22 cellular contexts compared by ENCODE assay signal in genomic region chr2:63738019-63738418, GRCh38.
A peak's percentile ranks its signal among the peaks of the same experiment; 100 is the strongest.
DNase-seq lines count a peak whose midpoint lies in the region; ATAC-seq, FAIRE-seq and TF ChIP-seq lines count a peak whose summit lies in the region.
"Had no signal": no experiment of that assay in that cellular context is flagged by ENCODE, and none has a peak within 500 bp of the region (broad histone marks: within the 10 kb centered on the region; RNA-seq: fewer than 3 reads in every experiment).

No MANE protein-coding gene starts in this region.

- CTCF ChIA-PET in HepG2 (lab: Yijun Ruan, JAX; ENCODE audit: low intra/inter-chr PET ratio, low total read pairs): no interaction called here

- POLR2A ChIA-PET in HepG2 (lab: Yijun Ruan, JAX): interaction anchor here (1.2 to 5.5 kb wide), 2 partner anchors 104 to 133 kb away, joined by 3 to 73 read pairs; partner anchors contain the start of gene UGP2

- in situ Hi-C loops in HepG2 (cut with HindIII; ENCODE audit: extremely low pct_ligation_motif_present, low pct_unique_long_range_greater_than_20kb): no loop called here

- H3K36me3 ChIP-seq in astrocyte (ENCODE audit: insufficient read depth, low read length) (no peaks in the 10 kb centered on the region), HepG2 (replicated peaks in 1 of 2; ENCODE audit: control insufficient read depth in 1 of 2, insufficient read depth in 2 of 2, low read length in 2 of 2) (no peaks in the 10 kb centered on the region), suprapubic skin (no peaks in the 10 kb centered on the region)
- H3K36me3 ChIP-seq: colonic mucosa had no signal

- H3K27me3 Mint-ChIP-seq in astrocyte (ENCODE audit: low read depth, unreplicated experiment): no peaks in the 10 kb centered on the region

- TF ChIP-seq POLR2A in HepG2 (IDR thresholded peaks at IDR 0.05; ENCODE audit: insufficient read depth in 1 of 2, low read depth in 2 of 2, low read length in 2 of 2) (no peak), suprapubic skin (IDR thresholded peaks at IDR 0.05) (no peak)

- H2AFZ ChIP-seq in astrocyte (ENCODE audit: low read depth, low read length) (no peak overlapping the region), HepG2 (ENCODE audit: low read length) (no peak overlapping the region)

- H3K4me1 ChIP-seq in astrocyte (ENCODE audit: insufficient read depth, low read length): peaks cover 25% of the 10 kb centered on the region
- H3K4me1 ChIP-seq in HepG2 (ENCODE audit: insufficient read depth, low read length): peaks cover 81% of the 10 kb centered on the region
- H3K4me1 ChIP-seq in suprapubic skin: peaks cover 30% of the 10 kb centered on the region
- H3K4me1 ChIP-seq: colonic mucosa had no signal

- H3K4me2 ChIP-seq in astrocyte (ENCODE audit: low read length) (no peak overlapping the region), HepG2 (ENCODE audit: low read depth, low read length) (peak overlapping the region; percentile 49; the same call in 1 of the 2 replicates)

- BruUV-seq in HepG2 (replicated peaks; lab: Mats Ljungman, UMichigan): no TSS peak

- no peaks in the 10 kb centered on the region for H3K9me3 Mint-ChIP-seq in astrocyte (ENCODE audit: unreplicated experiment)
- H3K9me3 Mint-ChIP-seq: H9; T-helper 2 cell treated with Interferon-gamma antibody and Interleukin-4, amounts not matched to agents 5 μg/mL and 100 μg/mL, for 36 hours had no signal

- intact Hi-C loops in HepG2 (cut with micrococcal nuclease; ENCODE audit: unreplicated experiment): loop anchor here (10.0 kb wide), 1 partner anchor 417 kb away; no protein-coding TSS in a partner anchor

- no peak for TF ChIP-seq CTCF in astrocyte (IDR thresholded peaks at IDR 0.05; ENCODE audit: insufficient read depth, low read depth, low read length)
- no peak for TF ChIP-seq CTCF in HepG2 (CRISPR knock-in tag; IDR thresholded peaks at IDR 0.05)
- no peak for TF ChIP-seq CTCF in suprapubic skin (IDR thresholded peaks at IDR 0.05)

- peaks cover 54% of the 10 kb centered on the region for H3K4me1 Mint-ChIP-seq in astrocyte (ENCODE audit: low read depth, unreplicated experiment)

- no peak overlapping the region for H3K27ac Mint-ChIP-seq in astrocyte (ENCODE audit: unreplicated experiment)
- H3K27ac Mint-ChIP-seq: T-helper 2 cell treated with Interferon-gamma antibody and Interleukin-4, amounts not matched to agents 5 μg/mL and 100 μg/mL, for 36 hours had no signal

- TF ChIP-seq EP300 in HepG2 (IDR thresholded peaks at IDR 0.05; ENCODE audit: low read depth in 2 of 2, low read length in 2 of 2) (no peak), HepG2 (CRISPR knock-in tag; IDR thresholded peaks at IDR 0.05; ENCODE audit: borderline replicate concordance) (no peak), suprapubic skin (IDR thresholded peaks at IDR 0.05) (no peak)

- no peaks in the 10 kb centered on the region for H3K36me3 Mint-ChIP-seq in astrocyte (ENCODE audit: low read depth, unreplicated experiment)

- 76% methylated on average over 2 of the region's 2 CpGs for WGBS in HepG2 (ENCODE audit: low lambda C conversion rate)
- 54% methylated on average over 2 of the region's 2 CpGs for WGBS in suprapubic skin

- FAIRE-seq in astrocyte (lab: Jason Lieb, UNC) (no peak), HepG2 (lab: Jason Lieb, UNC) (no peak)
- FAIRE-seq: D721Med, endometrium, frontal cortex, GM19239 had no signal

- H3K9ac ChIP-seq in astrocyte (ENCODE audit: low read length): no peak overlapping the region
- no peak overlapping the region for H3K9ac ChIP-seq in HepG2 (ENCODE audit: insufficient read depth, low read depth, low read length)

- DNase-seq in activated CD4-positive, CD25-positive, alpha-beta regulatory T cell (lab: John Stamatoyannopoulos, UW): no peak
- DNase-seq in astrocyte (ENCODE audit: low read depth) (peak; percentile 10), HepG2 (ENCODE audit: low spot score) (no peak), suprapubic skin (ENCODE audit: low spot score in 2 of 2) (no peak), NCI-H1105 treated with DMSO at 0.1 percent for 48 hours (lab: John Stamatoyannopoulos, UW) (no peak), DMS153 treated with DMSO at 0.1 percent for 48 hours (lab: John Stamatoyannopoulos, UW; ENCODE audit: unreplicated experiment) (no peak)
- no peak for DNase-seq in activated effector memory CD4-positive, alpha-beta T cell treated with anti-CD3 and anti-CD28 coated beads, Interleukin-2, amount 50 U/mL, for 16 hours
- DNase-seq: 8988T; activated effector memory CD4-positive, alpha-beta T cell treated with Interleukin-2 at 50 U/mL for 16 hours; colonic mucosa; H9; KBM-7; NCI-H2029 treated with DMSO at 0.1 percent for 48 hours; NCI-H510A; right cardiac atrium; SIG-M5 had no signal

- TF ChIP-seq RAD21 in HepG2 (CRISPR knock-in tag; IDR thresholded peaks at IDR 0.05): no peak

- no peak overlapping the region for H3K4me3 ChIP-seq in astrocyte (ENCODE audit: insufficient read depth, low read depth, low read length)
- no peak overlapping the region for H3K4me3 ChIP-seq in HepG2 (replicated peaks in 1 of 3; ENCODE audit: insufficient read depth in 1 of 3, low read depth in 2 of 3, low read length in 3 of 3)
- H3K4me3 ChIP-seq in suprapubic skin: no peak overlapping the region
- H3K4me3 ChIP-seq: colonic mucosa had no signal

- H3K27ac ChIP-seq in astrocyte (ENCODE audit: low read depth, low read length) (no peak overlapping the region), HepG2 (ENCODE audit: extremely low read length, insufficient read depth, low read length) (peak overlapping the region; percentile 74), suprapubic skin (peak overlapping the region; percentile 25)
- H3K27ac ChIP-seq: colonic mucosa had no signal

- H3K27me3 ChIP-seq in astrocyte (ENCODE audit: insufficient read depth, low read length) (no peaks in the 10 kb centered on the region), HepG2 (ENCODE audit: control insufficient read depth in 1 of 2, insufficient read depth in 2 of 2, low read length in 2 of 2) (no peaks in the 10 kb centered on the region), suprapubic skin (no peaks in the 10 kb centered on the region)
- H3K27me3 ChIP-seq: colonic mucosa had no signal

- H3K79me2 ChIP-seq in astrocyte (ENCODE audit: insufficient read depth, low read length) (no peaks in the 10 kb centered on the region), HepG2 (ENCODE audit: insufficient read depth, low read length) (no peaks in the 10 kb centered on the region)

- peaks cover 4% of the 10 kb centered on the region for H3K9me3 ChIP-seq in astrocyte (ENCODE audit: insufficient read depth, low read depth, low read length)
- no peaks in the 10 kb centered on the region for H3K9me3 ChIP-seq in HepG2 (ENCODE audit: low read length)
- H3K9me3 ChIP-seq in suprapubic skin: no peaks in the 10 kb centered on the region
- H3K9me3 ChIP-seq: colonic mucosa had no signal

- no peak overlapping the region for H3K4me3 Mint-ChIP-seq in astrocyte (ENCODE audit: unreplicated experiment)
- H3K4me3 Mint-ChIP-seq: H9; T-helper 2 cell treated with Interferon-gamma antibody and Interleukin-4, amounts not matched to agents 5 μg/mL and 100 μg/mL, for 36 hours had no signal

- ATAC-seq in activated CD4-positive, CD25-positive, alpha-beta regulatory T cell treated with anti-CD3 and anti-CD28 coated beads, Interleukin-2, amount 50 U/mL, for 24 hours: peak; percentile 67 to 88
- ATAC-seq in HepG2: no peak
- ATAC-seq: right cardiac atrium had no signal

- no peaks in the 10 kb centered on the region for H4K20me1 ChIP-seq in astrocyte (ENCODE audit: insufficient read depth, low read length)
- no peaks in the 10 kb centered on the region for H4K20me1 ChIP-seq in HepG2 (ENCODE audit: insufficient read depth, low read length)

TF ChIP-seq in HepG2, 621 proteins besides CTCF, POLR2A, EP300 and RAD21:
- TF ChIP-seq NFIC (IDR thresholded peaks at IDR 0.05; ENCODE audit: low read length): 0 out of 2 replicates have a peak, but pooled peaks have one; percentile 9
- TF ChIP-seq KLF16 (CRISPR knock-in tag; IDR thresholded peaks at IDR 0.05): no peak
- peak; percentile 9 for TF ChIP-seq ZNF781 (CRISPR knock-in tag; IDR thresholded peaks at IDR 0.05; ENCODE audit: borderline replicate concordance, not compliant biosample characterization)
